In genomic region chr12:71130670-71131069, GRCh38 we compare ENCODE assay signal across 11 cellular contexts. TPM values are rescaled to one million over a fixed set of nuclear protein-coding genes. Genes with fewer than 3 reads are reported as not detected.
"Had no signal": no experiment of that assay in that cellular context is flagged by ENCODE, and none has a peak within 500 bp of the region (broad histone marks: within the 10 kb centered on the region; RNA-seq: fewer than 3 reads in every experiment).

No MANE protein-coding gene starts in this region.

- H3K27ac ChIP-seq: HL-60 had no signal

- H3K4me3 ChIP-seq: GM23338, K562 had no signal

- H3K4me2 ChIP-seq: GM23338 had no signal

- DNase-seq: H9, HCEC 1CT, IMR-90, KG1 had no signal

- H3K4me3 Mint-ChIP-seq: GM23338, H9 had no signal

- H3K27ac Mint-ChIP-seq: GM23338, H9 had no signal

- ATAC-seq: GM23338, HepG2, K562 had no signal

- H3K9me3 Mint-ChIP-seq: GM23338, H9 had no signal

- FAIRE-seq: H1, H54, HepG2, K562 had no signal

RNA-seq across cellular contexts. Expression of gene TSPAN8, which starts 27.1 kb away (rescaled TPM):
- total RNA-seq: GM23338, H1, H9, HT1080, IMR-90 had no signal
- polyA plus RNA-seq: GM23338, H1, IMR-90 had no signal
